ENCODE assay signal across 9 cellular contexts in the genomic region with DNA sequence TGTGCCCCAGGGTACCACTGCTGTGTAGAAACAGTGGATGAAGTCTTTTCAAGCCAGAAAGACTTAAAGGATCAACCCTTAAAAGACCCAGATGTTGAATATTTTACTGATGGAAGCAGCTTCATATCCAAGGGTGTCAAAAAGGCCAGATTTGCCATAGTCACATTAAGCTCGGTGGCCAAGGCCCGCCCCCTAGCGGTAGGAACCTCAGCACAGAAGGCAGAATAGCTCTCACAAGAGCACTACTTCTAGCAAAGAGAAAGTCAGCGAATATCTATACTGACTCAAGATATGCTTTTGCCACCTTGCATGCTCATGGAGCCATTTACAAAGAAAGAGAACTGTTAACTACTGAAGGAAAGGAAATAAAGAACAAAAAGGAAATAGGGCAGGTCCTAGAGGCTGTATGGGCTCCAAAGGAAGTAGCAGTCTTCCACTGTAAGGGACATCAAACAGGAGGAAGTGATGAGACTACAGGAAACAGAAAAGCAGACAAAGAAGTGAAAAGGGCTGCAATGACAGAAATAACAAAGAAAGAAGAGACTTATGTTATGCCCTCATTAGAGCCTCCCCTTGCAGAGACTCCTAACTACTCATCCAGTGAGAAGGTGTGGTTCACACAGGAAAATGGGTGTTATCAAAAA.
DNase-seq lines count a peak whose midpoint lies in the region; ATAC-seq, FAIRE-seq and TF ChIP-seq lines count a peak whose summit lies in the region.
"Had no signal": no experiment of that assay in that cellular context is flagged by ENCODE, and none has a peak within 500 bp of the region (broad histone marks: within the 10 kb centered on the region; RNA-seq: fewer than 3 reads in every experiment).

No MANE protein-coding gene starts in this region.

- H3K4me3 Mint-ChIP-seq in CD14-positive monocyte (no peak overlapping the region), mesothelial cell of epicardium (no peak overlapping the region)
- H3K4me3 Mint-ChIP-seq: natural killer cell treated with Interleukin-12 subunit alpha and Interleukin-12 subunit beta and Interleukin-15 and Interleukin-18, amount 100 ng/mL, for 72 hours had no signal

- intact Hi-C loops in CD14-positive monocyte (cut with micrococcal nuclease): loop anchor here in 1 of 2 donors (10.0 kb wide), 1 partner anchor 65 kb away; no protein-coding TSS in a partner anchor

- H3K4me1 Mint-ChIP-seq in CD14-positive monocyte (peaks cover 2% of the 10 kb centered on the region), mesothelial cell of epicardium (no peaks in the 10 kb centered on the region)

- no peak overlapping the region for H3K27ac Mint-ChIP-seq in CD14-positive monocyte
- no peak overlapping the region for H3K27ac Mint-ChIP-seq in mesothelial cell of epicardium
- H3K27ac Mint-ChIP-seq: natural killer cell treated with Interleukin-12 subunit alpha and Interleukin-12 subunit beta and Interleukin-15 and Interleukin-18, amount 100 ng/mL, for 72 hours had no signal

- no peaks in the 10 kb centered on the region for H3K36me3 Mint-ChIP-seq in CD14-positive monocyte
- no peaks in the 10 kb centered on the region for H3K36me3 Mint-ChIP-seq in mesothelial cell of epicardium
- H3K36me3 Mint-ChIP-seq: natural killer cell treated with Interleukin-12 subunit alpha and Interleukin-12 subunit beta and Interleukin-15 and Interleukin-18, amount 100 ng/mL, for 72 hours had no signal

- H3K9me3 Mint-ChIP-seq in CD14-positive monocyte: peaks cover 5 to 18% (median 8%) of the 10 kb centered on the region in 7 donors
- H3K9me3 Mint-ChIP-seq in mesothelial cell of epicardium: peaks cover 76% of the 10 kb centered on the region

- DNase-seq in CD14-positive monocyte (ENCODE audit: low spot score) (no peak), NOMO-1 treated with dmso at 0.1 percent for 144 hours (lab: John Stamatoyannopoulos, UW; ENCODE audit: unreplicated experiment) (peak; percentile 1), astrocyte of the spinal cord (ENCODE audit: low read depth, low spot score) (no peak), mesothelial cell of epicardium (ENCODE audit: low spot score in 2 of 2, unreplicated experiment in 2 of 2) (no peak), cerebellar nuclear complex (lab: John Stamatoyannopoulos, UW) (no peak), D721Med (ENCODE audit: insufficient read length, low spot score) (no peak)

- TF ChIP-seq CTCF in CD14-positive monocyte (IDR thresholded peaks at IDR 0.05): peak; percentile 48
- peak; percentile 35 for TF ChIP-seq CTCF in astrocyte of the spinal cord (IDR thresholded peaks at IDR 0.05; ENCODE audit: low read depth, low read length)
- TF ChIP-seq CTCF in mesothelial cell of epicardium (IDR thresholded peaks at IDR 0.05; ENCODE audit: unreplicated experiment): peak; percentile 43
- no peak for TF ChIP-seq CTCF in D721Med (IDR thresholded peaks at IDR 0.05; ENCODE audit: insufficient read depth, missing control alignments)

- peaks cover 2 to 3% (median 3%) of the 10 kb centered on the region in 3 donors for H3K27me3 Mint-ChIP-seq in CD14-positive monocyte (ENCODE audit: low read depth in 3 of 3)
- H3K27me3 Mint-ChIP-seq in mesothelial cell of epicardium (ENCODE audit: low read depth): no peaks in the 10 kb centered on the region
- H3K27me3 Mint-ChIP-seq: natural killer cell treated with Interleukin-12 subunit alpha and Interleukin-12 subunit beta and Interleukin-15 and Interleukin-18, amount 100 ng/mL, for 72 hours had no signal

- H3K4me3 ChIP-seq in astrocyte of the spinal cord (ENCODE audit: low read depth, low read length): no peak overlapping the region

- FAIRE-seq in D721Med (lab: Jason Lieb, UNC): no peak

- ATAC-seq in GM18511 (IDR thresholded peaks at IDR 0.05; ENCODE audit: unreplicated experiment): peak; percentile 44
- ATAC-seq in HG03064 (IDR thresholded peaks at IDR 0.05; ENCODE audit: low read depth, unreplicated experiment): peak; percentile 53

- in situ Hi-C loops in astrocyte of the spinal cord (cut with HindIII; ENCODE audit: low sequenced_read_pairs): no loop called here
